ENCODE assay signal across 9 cellular contexts in the genomic region with DNA sequence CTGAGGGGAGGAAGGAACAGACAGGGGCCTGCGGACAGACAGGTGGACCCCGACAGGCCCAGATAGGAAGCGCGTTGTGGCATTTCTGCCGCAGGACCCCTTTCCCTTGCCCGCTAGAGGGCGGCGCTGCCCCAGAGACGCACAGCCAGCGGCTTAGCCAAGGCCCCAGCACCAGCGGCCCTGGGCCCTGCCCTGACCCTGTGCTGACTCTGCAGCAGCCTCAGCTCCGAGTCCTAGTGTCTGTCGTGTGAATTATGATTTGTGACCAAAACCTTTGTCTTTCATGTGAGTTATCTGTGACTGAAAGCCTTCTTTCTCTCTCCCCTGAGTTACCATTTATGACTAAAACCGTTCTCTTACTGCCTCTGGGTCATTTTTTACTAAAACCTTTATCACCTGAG. TPM values are rescaled to one million over a fixed set of nuclear protein-coding genes. Genes with fewer than 3 reads are reported as not detected.
DNase-seq lines count a peak whose midpoint lies in the region; ATAC-seq, FAIRE-seq and TF ChIP-seq lines count a peak whose summit lies in the region.
"Had no signal": no experiment of that assay in that cellular context is flagged by ENCODE, and none has a peak within 500 bp of the region (broad histone marks: within the 10 kb centered on the region; RNA-seq: fewer than 3 reads in every experiment).

No MANE protein-coding gene starts in this region.

- H3K4me1 Mint-ChIP-seq in CD4-positive, alpha-beta T cell (ENCODE audit: low read depth) = peaks cover 5% of the 10 kb centered on the region

- DNase-seq in CD4-positive, alpha-beta T cell = peak; percentile 54 to 75 (median 62)
- DNase-seq in KBM-7 (peak; percentile 77), RCC 7860 (ENCODE audit: low spot score) (peak; percentile 61), activated T-helper 1 cell treated with Interleukin-2 at 50 U/mL for 16 hours (ENCODE audit: low read depth) (peak; percentile 48), fibroblast of the aortic adventitia (ENCODE audit: low read depth) (peak; percentile 68), osteoblast (ENCODE audit: insufficient read length, low spot score, missing footprints) (peak; percentile 97), tibial artery (peak; percentile 72 to 80)

- peak; percentile 69 for ATAC-seq in CD4-positive, alpha-beta T cell (ENCODE audit: poor library complexity)
- peak; percentile 82 for ATAC-seq in GM19438 (IDR thresholded peaks at IDR 0.05; ENCODE audit: low read depth, unreplicated experiment)

- H3K27me3 Mint-ChIP-seq in CD4-positive, alpha-beta T cell = peaks cover 40% of the 10 kb centered on the region

- no peak overlapping the region for H3K4me2 ChIP-seq in osteoblast (ENCODE audit: insufficient read depth, low read length)

- no peaks in the 10 kb centered on the region for H3K9me3 ChIP-seq in CD4-positive, alpha-beta T cell (ENCODE audit: control insufficient read depth, low read length)
- H3K9me3 ChIP-seq in osteoblast (ENCODE audit: low read depth, low read length) (no peaks in the 10 kb centered on the region), tibial artery (no peaks in the 10 kb centered on the region)

- POLR2A ChIA-PET in CD4-positive, alpha-beta T cell (lab: Charles Lee) = interaction anchor here (0.8 kb wide), 1 partner anchor 217 kb away, joined by 3 read pairs; no protein-coding TSS in a partner anchor

- peak; percentile 88 for TF ChIP-seq CTCF in CD4-positive, alpha-beta T cell (IDR thresholded peaks at IDR 0.05)
- TF ChIP-seq CTCF in fibroblast of the aortic adventitia (IDR thresholded peaks at IDR 0.05; ENCODE audit: insufficient read depth, low read length) (peak; percentile 91), osteoblast (IDR thresholded peaks at IDR 0.05; ENCODE audit: extremely low read depth, low read depth, low read length) (peak; percentile 79), tibial artery (IDR thresholded peaks at IDR 0.05) (peak; percentile 47 to 57)

- H3K4me1 ChIP-seq in osteoblast (ENCODE audit: insufficient read depth, low read length) (no peaks in the 10 kb centered on the region), tibial artery (peaks cover 0 to 12% (median 11%) of the 10 kb centered on the region in 4 donors)

- peaks cover 26% of the 10 kb centered on the region for H3K27me3 ChIP-seq in CD4-positive, alpha-beta T cell (ENCODE audit: control insufficient read depth, insufficient read depth, low read length)
- H3K27me3 ChIP-seq in osteoblast (ENCODE audit: insufficient read depth, low read length) (peaks cover 19% of the 10 kb centered on the region), tibial artery (peaks cover 5 to 31% of the 10 kb centered on the region in 2 donors)

- FAIRE-seq in RCC 7860 (lab: Jason Lieb, UNC) = no peak

- no peaks in the 10 kb centered on the region for H4K20me1 ChIP-seq in osteoblast (ENCODE audit: insufficient read depth, low read length)

- no peaks in the 10 kb centered on the region for H3K9me3 Mint-ChIP-seq in CD4-positive, alpha-beta T cell
- H3K9me3 Mint-ChIP-seq: IgD-negative memory B cell had no signal

- no peaks in the 10 kb centered on the region for H3K36me3 ChIP-seq in osteoblast (ENCODE audit: insufficient read depth, low read length)
- H3K36me3 ChIP-seq in tibial artery = no peaks in the 10 kb centered on the region

- H3K27ac Mint-ChIP-seq in CD4-positive, alpha-beta T cell = no peak overlapping the region

- H2AFZ ChIP-seq in osteoblast (ENCODE audit: low read length) = no peak overlapping the region

- CTCF ChIA-PET in CD4-positive, alpha-beta T cell (lab: Charles Lee) = interaction anchor here (0.8 to 1.4 kb wide), 3 partner anchors 9 to 217 kb away, joined by 3 to 6 read pairs (median 4); no protein-coding TSS in a partner anchor

- no peaks in the 10 kb centered on the region for H3K36me3 Mint-ChIP-seq in CD4-positive, alpha-beta T cell (ENCODE audit: low read depth)

- no peak overlapping the region for H3K4me3 ChIP-seq in fibroblast of the aortic adventitia (ENCODE audit: low read depth, low read length)
- H3K4me3 ChIP-seq in osteoblast (ENCODE audit: insufficient read depth, low read length) = no peak overlapping the region
- H3K4me3 ChIP-seq in tibial artery = no peak overlapping the region

- no peak overlapping the region for H3K27ac ChIP-seq in CD4-positive, alpha-beta T cell (ENCODE audit: low read depth, low read length)
- no peak overlapping the region for H3K27ac ChIP-seq in osteoblast (ENCODE audit: low read depth, low read length)
- H3K27ac ChIP-seq in tibial artery = no peak overlapping the region

- intact Hi-C loops in CD4-positive, alpha-beta T cell (cut with DNase I, micrococcal nuclease) = loop anchor here (1.0 to 10.0 kb wide), 4 partner anchors 74 to 721 kb away; no protein-coding TSS in a partner anchor
- intact Hi-C loops in tibial artery (cut with DNase I; ENCODE audit: low total_unique reads) = no loop called here

- in situ Hi-C loops in KBM-7 (cut with MboI; ENCODE audit: low pct_unique_long_range_greater_than_20kb, low sequenced_read_pairs) = no loop called here

- no peaks in the 10 kb centered on the region for H3K79me2 ChIP-seq in osteoblast (ENCODE audit: insufficient read depth, low read length)

- H3K4me3 Mint-ChIP-seq in CD4-positive, alpha-beta T cell = no peak overlapping the region
- H3K4me3 Mint-ChIP-seq: IgD-negative memory B cell had no signal

RNA-seq across cellular contexts. Expression of a gene that starts 30.8 kb away (rescaled TPM):
- under 1 TPM; 0.47 to 0.66 TPM for total RNA-seq in CD4-positive, alpha-beta T cell
- 4.4 and 32.5 TPM in 2 replicates for total RNA-seq in fibroblast of the aortic adventitia (ENCODE audit: low replicate concordance)
- 3.8 and 4.0 TPM in 2 replicates for total RNA-seq in osteoblast

RNA-seq across cellular contexts. Expression of a gene that starts 30.9 kb away (rescaled TPM):
- total RNA-seq in CD4-positive, alpha-beta T cell = 100 to 1,000 TPM; 109 TPM
- total RNA-seq in fibroblast of the aortic adventitia (ENCODE audit: low replicate concordance) (26.8 and 119 TPM in 2 replicates), osteoblast (29.8 and 35.8 TPM in 2 replicates)
